10 cellular contexts compared by ENCODE assay signal in the genomic region with DNA sequence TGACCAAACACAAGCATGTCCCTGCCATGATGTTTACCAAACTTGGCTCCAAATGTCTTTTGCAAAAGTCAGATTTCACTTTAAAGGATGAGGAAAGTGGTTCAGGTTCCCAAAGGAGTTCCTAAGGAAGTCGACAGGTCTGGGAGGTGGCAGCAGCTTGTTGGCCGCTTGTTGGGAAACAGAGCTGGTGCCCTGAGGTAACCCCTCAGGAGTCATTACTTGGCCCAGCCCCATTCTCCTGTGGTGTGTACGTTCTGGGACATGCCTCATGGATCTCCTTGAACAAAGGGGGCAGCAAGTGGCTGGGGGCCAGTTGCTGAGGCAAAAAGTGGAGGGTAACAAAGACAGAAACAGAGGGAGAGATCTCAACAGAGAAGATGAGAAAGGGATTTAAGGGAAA. TPM values are rescaled to one million over a fixed set of nuclear protein-coding genes. Genes with fewer than 3 reads are reported as not detected.
DNase-seq lines count a peak whose midpoint lies in the region; ATAC-seq and TF ChIP-seq lines count a peak whose summit lies in the region.
"Had no signal": no experiment of that assay in that cellular context is flagged by ENCODE, and none has a peak within 500 bp of the region (broad histone marks: within the 10 kb centered on the region; RNA-seq: fewer than 3 reads in every experiment).

No MANE protein-coding gene starts in this region.

- peaks cover 54% of the 10 kb centered on the region for H3K36me3 ChIP-seq in thoracic aorta

- no peaks in the 10 kb centered on the region for H3K27me3 Mint-ChIP-seq in T-helper 2 cell treated with Interferon-gamma antibody and Interleukin-4, amounts not matched to agents 5 μg/mL and 100 μg/mL, for 36 hours (ENCODE audit: low read depth)
- H3K27me3 Mint-ChIP-seq in chondrocyte (ENCODE audit: low read depth) (no peaks in the 10 kb centered on the region), memory B cell (no peaks in the 10 kb centered on the region)

- no peaks in the 10 kb centered on the region for H3K9me3 ChIP-seq in thoracic aorta
- H3K9me3 ChIP-seq: A549 had no signal

- no peak for DNase-seq in T-helper 2 cell treated with Interferon-gamma antibody and Interleukin-4, amounts not matched to agents 5 μg/mL and 100 μg/mL, for 36 hours (ENCODE audit: low spot score)
- DNase-seq in T-helper 2 cell, result no peak
- DNase-seq in chondrocyte (ENCODE audit: low spot score), result no peak
- DNase-seq in memory B cell (ENCODE audit: low spot score in 2 of 2), result no peak
- DNase-seq in thoracic aorta (ENCODE audit: low spot score), result no peak
- DNase-seq in KBM-7, result no peak
- no peak for DNase-seq in DMS79 (lab: John Stamatoyannopoulos, UW)
- DNase-seq: NCI-H748 treated with DMSO at 0.1 percent for 48 hours had no signal

- H3K4me1 Mint-ChIP-seq in T-helper 2 cell treated with Interferon-gamma antibody and Interleukin-4, amounts not matched to agents 5 μg/mL and 100 μg/mL, for 36 hours (ENCODE audit: low read depth), result peaks cover 24% of the 10 kb centered on the region
- H3K4me1 Mint-ChIP-seq in chondrocyte (ENCODE audit: low read depth) (peaks cover 44% of the 10 kb centered on the region), memory B cell (peaks cover 37% of the 10 kb centered on the region)

- no peaks in the 10 kb centered on the region for H3K27me3 ChIP-seq in thoracic aorta (replicated peaks; ENCODE audit: insufficient read depth)

- no peak for TF ChIP-seq CTCF in chondrocyte (IDR thresholded peaks at IDR 0.05)
- no peak for TF ChIP-seq CTCF in thoracic aorta (IDR thresholded peaks at IDR 0.05)

- no peaks in the 10 kb centered on the region for H3K9me3 Mint-ChIP-seq in T-helper 2 cell treated with Interferon-gamma antibody and Interleukin-4, amounts not matched to agents 5 μg/mL and 100 μg/mL, for 36 hours
- H3K9me3 Mint-ChIP-seq in chondrocyte (ENCODE audit: low read depth) (no peaks in the 10 kb centered on the region), memory B cell (no peaks in the 10 kb centered on the region)

- no peak overlapping the region for H3K4me3 ChIP-seq in thoracic aorta
- H3K4me3 ChIP-seq: A549 had no signal

- H3K36me3 Mint-ChIP-seq in T-helper 2 cell treated with Interferon-gamma antibody and Interleukin-4, amounts not matched to agents 5 μg/mL and 100 μg/mL, for 36 hours (ENCODE audit: low read depth), result peaks cover 43% of the 10 kb centered on the region
- H3K36me3 Mint-ChIP-seq in chondrocyte (ENCODE audit: low read depth) (peaks cover 27% of the 10 kb centered on the region), memory B cell (peaks cover 29% of the 10 kb centered on the region)

- H3K27ac Mint-ChIP-seq in T-helper 2 cell treated with Interferon-gamma antibody and Interleukin-4, amounts not matched to agents 5 μg/mL and 100 μg/mL, for 36 hours, result peak overlapping the region; percentile 78
- peak overlapping the region; percentile 79 for H3K27ac Mint-ChIP-seq in chondrocyte (ENCODE audit: unreplicated experiment)
- peak overlapping the region; percentile 21 for H3K27ac Mint-ChIP-seq in memory B cell

- ATAC-seq in memory B cell (ENCODE audit: low read depth) (no peak), thoracic aorta (ENCODE audit: insufficient number of reproducible peaks, low FRiP score, low read depth) (no peak), GM19452 (IDR thresholded peaks at IDR 0.05; ENCODE audit: unreplicated experiment) (no peak)
- ATAC-seq: A549 had no signal

- H3K4me1 ChIP-seq in thoracic aorta (ENCODE audit: control insufficient read depth in 1 of 2, low read depth in 2 of 2), result peaks cover 51 to 69% of the 10 kb centered on the region in 2 donors

- in situ Hi-C loops in KBM-7 (cut with MboI; ENCODE audit: low pct_unique_long_range_greater_than_20kb, low sequenced_read_pairs), result no loop called here

- peak overlapping the region; percentile 98 to 99 for H3K27ac ChIP-seq in thoracic aorta
- H3K27ac ChIP-seq: A549 had no signal

- H3K4me3 Mint-ChIP-seq in T-helper 2 cell treated with Interferon-gamma antibody and Interleukin-4, amounts not matched to agents 5 μg/mL and 100 μg/mL, for 36 hours, result no peak overlapping the region
- H3K4me3 Mint-ChIP-seq in chondrocyte (ENCODE audit: unreplicated experiment) (no peak overlapping the region), memory B cell (no peak overlapping the region)

RNA-seq across cellular contexts. Expression of gene TMBIM1, which starts 10.9 kb away (rescaled TPM):
- total RNA-seq in chondrocyte (69.6 to 100 TPM (median 96.1 TPM) in 3 replicates), thoracic aorta (100 to 1,000 TPM; 324 to 369 TPM)

RNA-seq across cellular contexts. Expression of gene PNKD, which starts 11.1 kb away (rescaled TPM):
- total RNA-seq in chondrocyte (28.9 to 49.9 TPM (median 31.3 TPM) in 3 replicates), thoracic aorta (10 to 100 TPM; 19.4 to 38.4 TPM)

RNA-seq across cellular contexts. Expression of gene AAMP, which starts 11.5 kb away (rescaled TPM):
- total RNA-seq in chondrocyte (39.6 to 42.6 TPM (median 42.4 TPM) in 3 replicates), thoracic aorta (10 to 100 TPM; 95.9 to 97.5 TPM)

RNA-seq across cellular contexts. Expression of gene GPBAR1, which starts 20.6 kb away (rescaled TPM):
- total RNA-seq in chondrocyte (0.10 to 0.26 TPM (median 0.22 TPM) in 3 replicates), thoracic aorta (1 to 10 TPM; 3.5 to 4.2 TPM)

Comparison
In these comparisons a context has a peak if more than half of its experiments do, and no peak if none do; other contexts are left out.
1. H3K27ac Mint-ChIP-seq: peak in every context shown above with its lines; median percentile 79 in chondrocyte; 78 in T-helper 2 cell treated with Interferon-gamma antibody and Interleukin-4, amounts not matched to agents 5 μg/mL and 100 μg/mL, for 36 hours; 21 in memory B cell.